2 cellular contexts compared by ENCODE assay signal in genomic region chr9:134367796-134368490, GRCh38.
TF ChIP-seq lines count a peak whose summit lies in the region.

No MANE protein-coding gene starts in this region.

TF ChIP-seq in SK-N-SH, 30 proteins besides CTCF, POLR2A, EP300 and RAD21 (continued from another document):
- TF ChIP-seq CHD2 (IDR thresholded peaks at IDR 0.05; ENCODE audit: low read length, partially characterized antibody), result peak; percentile 89
- peak; percentile 67 for TF ChIP-seq NRF1 (IDR thresholded peaks at IDR 0.05; ENCODE audit: low read depth, low read length)
- 0 out of 2 replicates have a peak, but pooled peaks have one; percentile 39 for TF ChIP-seq TEAD4 (IDR thresholded peaks at IDR 0.05; ENCODE audit: borderline replicate concordance, insufficient read depth)
- 0 out of 2 replicates have a peak, but pooled peaks have one; percentile 6 for TF ChIP-seq RFX5 (IDR thresholded peaks at IDR 0.05; ENCODE audit: low read length)
- TF ChIP-seq USF2 (IDR thresholded peaks at IDR 0.05; ENCODE audit: borderline replicate concordance, low read depth, low read length), result no peak; the same call in 1 of the 2 replicates
- no peak for TF ChIP-seq ELF1 (IDR thresholded peaks at IDR 0.05)
- TF ChIP-seq TCF12 (IDR thresholded peaks at IDR 0.05), result peak; percentile 87
- no peak for TF ChIP-seq JUND (IDR thresholded peaks at IDR 0.05)
- TF ChIP-seq FOXM1 (IDR thresholded peaks at IDR 0.05; ENCODE audit: low read depth), result no peak
- TF ChIP-seq RCOR1 (IDR thresholded peaks at IDR 0.05; ENCODE audit: low read length), result peak; percentile 95
- TF ChIP-seq SMC3 (IDR thresholded peaks at IDR 0.05; ENCODE audit: low read depth, low read length), result peak; percentile 17; the same call in 1 of the 2 replicates
- no peak for TF ChIP-seq EZH2phosphoT487 (IDR thresholded peaks at IDR 0.05; ENCODE audit: borderline replicate concordance, low read depth)
- 0 out of 2 replicates have a peak, but pooled peaks have one; percentile 35 for TF ChIP-seq POLR2AphosphoS5 (IDR thresholded peaks at IDR 0.05; ENCODE audit: low read depth, low read length)
- no peak for TF ChIP-seq REST (IDR thresholded peaks at IDR 0.05; ENCODE audit: low read depth, low read length)
- TF ChIP-seq FOXJ3 (CRISPR knock-in tag; IDR thresholded peaks at IDR 0.05), result peak; percentile 82
- no peak for TF ChIP-seq YY1 (IDR thresholded peaks at IDR 0.05; ENCODE audit: low read depth)
- TF ChIP-seq MXI1 (IDR thresholded peaks at IDR 0.05; ENCODE audit: low read depth, low read length), result peak; percentile 73
- peak; percentile 100 for TF ChIP-seq GATA2 (CRISPR knock-in tag; IDR thresholded peaks at IDR 0.05)
TF ChIP-seq in SK-N-SH: peak in this region for 12.

TF ChIP-seq in HepG2, 621 proteins besides CTCF, POLR2A, EP300 and RAD21 (continued from another document):
- TF ChIP-seq ZNF687 (CRISPR knock-in tag; IDR thresholded peaks at IDR 0.05) (peak; percentile 38), MAFK (conservative IDR thresholded peaks at IDR 0.05 in 1 of 2, IDR thresholded peaks at IDR 0.05 in 1 of 2; ENCODE audit: low read length in 2 of 2) (peak; percentile 37 to 47; a peak in 3 of 4 replicates)
